1 cellular context compared by ENCODE assay signal in the genomic region with DNA sequence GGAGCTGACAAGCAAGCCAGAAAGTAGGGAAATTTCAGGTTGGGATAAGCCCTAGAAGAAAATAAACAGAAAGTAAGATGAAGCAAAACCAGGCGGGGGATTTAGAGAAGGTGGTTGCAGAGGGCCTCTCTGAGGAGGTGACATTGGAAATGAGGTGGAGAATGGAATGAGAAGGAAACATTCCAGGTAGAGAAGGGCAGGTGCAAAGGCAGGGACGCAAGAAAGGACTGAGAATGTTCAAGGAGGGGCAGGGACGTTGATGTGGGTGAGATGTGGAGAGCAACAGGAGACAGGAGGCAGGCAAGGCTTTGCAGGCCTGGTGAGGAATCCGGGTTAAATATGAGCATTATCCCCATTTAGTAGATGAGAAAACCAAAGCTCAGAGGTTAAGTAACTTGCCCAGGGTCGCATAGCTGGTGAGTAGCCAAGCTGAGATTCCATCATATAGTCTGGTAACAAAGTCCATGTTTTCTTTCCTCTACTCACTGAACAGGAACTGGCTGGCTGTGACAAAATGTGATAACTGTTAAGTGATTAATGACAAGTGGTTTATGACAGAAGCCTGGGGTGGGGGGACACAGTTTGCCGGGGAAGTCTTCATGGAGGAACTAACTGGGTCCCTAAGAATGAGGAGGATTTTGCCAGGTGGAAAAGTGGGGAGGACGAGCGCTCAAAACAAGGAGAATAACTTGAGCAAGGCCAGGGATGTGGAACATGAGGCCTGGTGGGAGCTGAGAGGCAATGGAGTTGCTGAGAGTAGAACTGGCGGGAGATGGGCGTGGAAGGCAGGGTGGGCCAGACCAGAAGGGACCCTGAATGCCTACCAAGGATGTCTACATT.
TF ChIP-seq lines count a peak whose summit lies in the region.

No MANE protein-coding gene starts in this region.

TF ChIP-seq in HepG2, 621 proteins besides CTCF, POLR2A, EP300 and RAD21 (continued from another document and continues in another):
- TF ChIP-seq, protein P1, sequence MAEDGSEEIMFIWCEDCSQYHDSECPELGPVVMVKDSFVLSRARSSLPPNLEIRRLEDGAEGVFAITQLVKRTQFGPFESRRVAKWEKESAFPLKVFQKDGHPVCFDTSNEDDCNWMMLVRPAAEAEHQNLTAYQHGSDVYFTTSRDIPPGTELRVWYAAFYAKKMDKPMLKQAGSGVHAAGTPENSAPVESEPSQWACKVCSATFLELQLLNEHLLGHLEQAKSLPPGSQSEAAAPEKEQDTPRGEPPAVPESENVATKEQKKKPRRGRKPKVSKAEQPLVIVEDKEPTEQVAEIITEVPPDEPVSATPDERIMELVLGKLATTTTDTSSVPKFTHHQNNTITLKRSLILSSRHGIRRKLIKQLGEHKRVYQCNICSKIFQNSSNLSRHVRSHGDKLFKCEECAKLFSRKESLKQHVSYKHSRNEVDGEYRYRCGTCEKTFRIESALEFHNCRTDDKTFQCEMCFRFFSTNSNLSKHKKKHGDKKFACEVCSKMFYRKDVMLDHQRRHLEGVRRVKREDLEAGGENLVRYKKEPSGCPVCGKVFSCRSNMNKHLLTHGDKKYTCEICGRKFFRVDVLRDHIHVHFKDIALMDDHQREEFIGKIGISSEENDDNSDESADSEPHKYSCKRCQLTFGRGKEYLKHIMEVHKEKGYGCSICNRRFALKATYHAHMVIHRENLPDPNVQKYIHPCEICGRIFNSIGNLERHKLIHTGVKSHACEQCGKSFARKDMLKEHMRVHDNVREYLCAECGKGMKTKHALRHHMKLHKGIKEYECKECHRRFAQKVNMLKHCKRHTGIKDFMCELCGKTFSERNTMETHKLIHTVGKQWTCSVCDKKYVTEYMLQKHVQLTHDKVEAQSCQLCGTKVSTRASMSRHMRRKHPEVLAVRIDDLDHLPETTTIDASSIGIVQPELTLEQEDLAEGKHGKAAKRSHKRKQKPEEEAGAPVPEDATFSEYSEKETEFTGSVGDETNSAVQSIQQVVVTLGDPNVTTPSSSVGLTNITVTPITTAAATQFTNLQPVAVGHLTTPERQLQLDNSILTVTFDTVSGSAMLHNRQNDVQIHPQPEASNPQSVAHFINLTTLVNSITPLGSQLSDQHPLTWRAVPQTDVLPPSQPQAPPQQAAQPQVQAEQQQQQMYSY (CRISPR knock-in tag; IDR thresholded peaks at IDR 0.05), result 0 out of 2 replicates have a peak, but pooled peaks have one; percentile 37
- TF ChIP-seq ZNF44 (CRISPR knock-in tag; IDR thresholded peaks at IDR 0.05) (no peak; the same call in 1 of the 2 replicates), KDM5A (IDR thresholded peaks at IDR 0.05; ENCODE audit: borderline replicate concordance, low read length) (no peak), KLF16 (CRISPR knock-in tag; IDR thresholded peaks at IDR 0.05) (peak in 1 of 2 experiments; percentile 62; a peak in 1 of 4 replicates), MBNL3 (CRISPR knock-in tag; conservative IDR thresholded peaks at IDR 0.05) (no peak), ETV5 (CRISPR knock-in tag; IDR thresholded peaks at IDR 0.05; ENCODE audit: borderline replicate concordance) (peak; percentile 91), KDM5B (CRISPR knock-in tag; IDR thresholded peaks at IDR 0.05; ENCODE audit: borderline replicate concordance) (peak; percentile 4; the same call in 1 of the 2 replicates), PRPF4 (IDR thresholded peaks at IDR 0.05; ENCODE audit: low read depth, low read length, poor library complexity, severe bottlenecking) (no peak), KDM4B (CRISPR knock-in tag; IDR thresholded peaks at IDR 0.05) (no peak), SMYD3 (CRISPR knock-in tag; IDR thresholded peaks at IDR 0.05) (peak; percentile 86; the same call in 1 of the 2 replicates), RORA (CRISPR knock-in tag; IDR thresholded peaks at IDR 0.05) (no peak), YEATS2 (CRISPR knock-in tag; IDR thresholded peaks at IDR 0.05; ENCODE audit: borderline replicate concordance) (peak; percentile 41; the same call in 1 of the 2 replicates), ZNF232 (CRISPR knock-in tag; IDR thresholded peaks at IDR 0.05; ENCODE audit: borderline replicate concordance) (peak; percentile 28; the same call in 1 of the 2 replicates), SMC3 (IDR thresholded peaks at IDR 0.05; ENCODE audit: low read length) (0 out of 2 replicates have a peak, but pooled peaks have one; percentile 4), JUN (CRISPR knock-in tag; IDR thresholded peaks at IDR 0.05) (no peak), MED8 (CRISPR knock-in tag; IDR thresholded peaks at IDR 0.05; ENCODE audit: insufficient replicate concordance) (no peak), ZNF20 (CRISPR knock-in tag; IDR thresholded peaks at IDR 0.05) (no peak), ATF7 (IDR thresholded peaks at IDR 0.05) (no peak), ATF7 (CRISPR knock-in tag; IDR thresholded peaks at IDR 0.05) (no peak; the same call in 1 of the 2 replicates), PCBP2 (optimal IDR thresholded peaks at IDR 0.05; ENCODE audit: low read depth, low read length, poor library complexity, severe bottlenecking) (no peak), LCORL (IDR thresholded peaks at IDR 0.05) (no peak), LCORL (CRISPR knock-in tag; IDR thresholded peaks at IDR 0.05) (peak; percentile 87), BORCS8-MEF2B (CRISPR knock-in tag; IDR thresholded peaks at IDR 0.05) (0 out of 2 replicates have a peak, but pooled peaks have one; percentile 15), ZNF34 (CRISPR knock-in tag; IDR thresholded peaks at IDR 0.05; ENCODE audit: borderline replicate concordance) (no peak), TBL1XR1 (IDR thresholded peaks at IDR 0.05; ENCODE audit: borderline replicate concordance, low read length, partially characterized antibody) (peak; percentile 38), ZFX (CRISPR knock-in tag; IDR thresholded peaks at IDR 0.05; ENCODE audit: low read depth) (peak; percentile 85), HOXD1 (CRISPR knock-in tag; IDR thresholded peaks at IDR 0.05) (no peak), CREB1 (IDR thresholded peaks at IDR 0.05) (peak; percentile 66), CREB1 (CRISPR knock-in tag; IDR thresholded peaks at IDR 0.05) (no peak), EHMT2 (IDR thresholded peaks at IDR 0.05; ENCODE audit: borderline replicate concordance, low read depth, low read length) (no peak), FOXK2 (IDR thresholded peaks at IDR 0.05) (peak; percentile 76), KAT2B (IDR thresholded peaks at IDR 0.05; ENCODE audit: borderline replicate concordance, low read depth, low read length) (no peak), HOXA7 (CRISPR knock-in tag; IDR thresholded peaks at IDR 0.05) (no peak), ZNF274 (CRISPR knock-in tag; IDR thresholded peaks at IDR 0.05) (0 out of 2 replicates have a peak, but pooled peaks have one; percentile 16), ZMYM4 (CRISPR knock-in tag; IDR thresholded peaks at IDR 0.05) (0 out of 2 replicates have a peak, but pooled peaks have one; percentile 48)
- TF ChIP-seq, protein P2, sequence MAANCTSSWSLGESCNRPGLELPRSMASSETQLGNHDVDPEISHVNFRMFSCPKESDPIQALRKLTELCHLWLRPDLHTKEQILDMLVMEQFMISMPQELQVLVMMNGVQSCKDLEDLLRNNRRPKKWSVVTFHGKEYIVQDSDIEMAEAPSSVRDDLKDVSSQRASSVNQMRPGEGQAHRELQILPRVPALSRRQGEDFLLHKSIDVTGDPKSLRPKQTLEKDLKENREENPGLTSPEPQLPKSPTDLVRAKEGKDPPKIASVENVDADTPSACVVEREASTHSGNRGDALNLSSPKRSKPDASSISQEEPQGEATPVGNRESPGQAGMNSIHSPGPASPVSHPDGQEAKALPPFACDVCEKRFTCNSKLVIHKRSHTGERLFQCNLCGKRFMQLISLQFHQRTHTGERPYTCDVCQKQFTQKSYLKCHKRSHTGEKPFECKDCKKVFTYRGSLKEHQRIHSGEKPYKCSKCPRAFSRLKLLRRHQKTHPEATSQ (CRISPR knock-in tag; IDR thresholded peaks at IDR 0.05; ENCODE audit: borderline replicate concordance), result peak; percentile 34
- TF ChIP-seq, protein P3, sequence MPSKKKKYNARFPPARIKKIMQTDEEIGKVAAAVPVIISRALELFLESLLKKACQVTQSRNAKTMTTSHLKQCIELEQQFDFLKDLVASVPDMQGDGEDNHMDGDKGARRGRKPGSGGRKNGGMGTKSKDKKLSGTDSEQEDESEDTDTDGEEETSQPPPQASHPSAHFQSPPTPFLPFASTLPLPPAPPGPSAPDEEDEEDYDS (CRISPR knock-in tag; IDR thresholded peaks at IDR 0.05), result peak; percentile 58; the same call in 1 of the 2 replicates
- TF ChIP-seq, protein P4, sequence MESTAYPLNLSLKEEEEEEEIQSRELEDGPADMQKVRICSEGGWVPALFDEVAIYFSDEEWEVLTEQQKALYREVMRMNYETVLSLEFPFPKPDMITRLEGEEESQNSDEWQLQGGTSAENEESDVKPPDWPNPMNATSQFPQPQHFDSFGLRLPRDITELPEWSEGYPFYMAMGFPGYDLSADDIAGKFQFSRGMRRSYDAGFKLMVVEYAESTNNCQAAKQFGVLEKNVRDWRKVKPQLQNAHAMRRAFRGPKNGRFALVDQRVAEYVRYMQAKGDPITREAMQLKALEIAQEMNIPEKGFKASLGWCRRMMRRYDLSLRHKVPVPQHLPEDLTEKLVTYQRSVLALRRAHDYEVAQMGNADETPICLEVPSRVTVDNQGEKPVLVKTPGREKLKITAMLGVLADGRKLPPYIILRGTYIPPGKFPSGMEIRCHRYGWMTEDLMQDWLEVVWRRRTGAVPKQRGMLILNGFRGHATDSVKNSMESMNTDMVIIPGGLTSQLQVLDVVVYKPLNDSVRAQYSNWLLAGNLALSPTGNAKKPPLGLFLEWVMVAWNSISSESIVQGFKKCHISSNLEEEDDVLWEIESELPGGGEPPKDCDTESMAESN (CRISPR knock-in tag; conservative IDR thresholded peaks at IDR 0.05), result peak; percentile 66
- TF ChIP-seq, protein P5, sequence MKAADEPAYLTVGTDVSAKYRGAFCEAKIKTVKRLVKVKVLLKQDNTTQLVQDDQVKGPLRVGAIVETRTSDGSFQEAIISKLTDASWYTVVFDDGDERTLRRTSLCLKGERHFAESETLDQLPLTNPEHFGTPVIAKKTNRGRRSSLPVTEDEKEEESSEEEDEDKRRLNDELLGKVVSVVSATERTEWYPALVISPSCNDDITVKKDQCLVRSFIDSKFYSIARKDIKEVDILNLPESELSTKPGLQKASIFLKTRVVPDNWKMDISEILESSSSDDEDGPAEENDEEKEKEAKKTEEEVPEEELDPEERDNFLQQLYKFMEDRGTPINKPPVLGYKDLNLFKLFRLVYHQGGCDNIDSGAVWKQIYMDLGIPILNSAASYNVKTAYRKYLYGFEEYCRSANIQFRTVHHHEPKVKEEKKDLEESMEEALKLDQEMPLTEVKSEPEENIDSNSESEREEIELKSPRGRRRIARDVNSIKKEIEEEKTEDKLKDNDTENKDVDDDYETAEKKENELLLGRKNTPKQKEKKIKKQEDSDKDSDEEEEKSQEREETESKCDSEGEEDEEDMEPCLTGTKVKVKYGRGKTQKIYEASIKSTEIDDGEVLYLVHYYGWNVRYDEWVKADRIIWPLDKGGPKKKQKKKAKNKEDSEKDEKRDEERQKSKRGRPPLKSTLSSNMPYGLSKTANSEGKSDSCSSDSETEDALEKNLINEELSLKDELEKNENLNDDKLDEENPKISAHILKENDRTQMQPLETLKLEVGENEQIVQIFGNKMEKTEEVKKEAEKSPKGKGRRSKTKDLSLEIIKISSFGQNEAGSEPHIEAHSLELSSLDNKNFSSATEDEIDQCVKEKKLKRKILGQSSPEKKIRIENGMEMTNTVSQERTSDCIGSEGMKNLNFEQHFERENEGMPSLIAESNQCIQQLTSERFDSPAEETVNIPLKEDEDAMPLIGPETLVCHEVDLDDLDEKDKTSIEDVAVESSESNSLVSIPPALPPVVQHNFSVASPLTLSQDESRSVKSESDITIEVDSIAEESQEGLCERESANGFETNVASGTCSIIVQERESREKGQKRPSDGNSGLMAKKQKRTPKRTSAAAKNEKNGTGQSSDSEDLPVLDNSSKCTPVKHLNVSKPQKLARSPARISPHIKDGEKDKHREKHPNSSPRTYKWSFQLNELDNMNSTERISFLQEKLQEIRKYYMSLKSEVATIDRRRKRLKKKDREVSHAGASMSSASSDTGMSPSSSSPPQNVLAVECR (CRISPR knock-in tag; IDR thresholded peaks at IDR 0.05; ENCODE audit: borderline replicate concordance), result peak; percentile 43
- TF ChIP-seq, protein P6, sequence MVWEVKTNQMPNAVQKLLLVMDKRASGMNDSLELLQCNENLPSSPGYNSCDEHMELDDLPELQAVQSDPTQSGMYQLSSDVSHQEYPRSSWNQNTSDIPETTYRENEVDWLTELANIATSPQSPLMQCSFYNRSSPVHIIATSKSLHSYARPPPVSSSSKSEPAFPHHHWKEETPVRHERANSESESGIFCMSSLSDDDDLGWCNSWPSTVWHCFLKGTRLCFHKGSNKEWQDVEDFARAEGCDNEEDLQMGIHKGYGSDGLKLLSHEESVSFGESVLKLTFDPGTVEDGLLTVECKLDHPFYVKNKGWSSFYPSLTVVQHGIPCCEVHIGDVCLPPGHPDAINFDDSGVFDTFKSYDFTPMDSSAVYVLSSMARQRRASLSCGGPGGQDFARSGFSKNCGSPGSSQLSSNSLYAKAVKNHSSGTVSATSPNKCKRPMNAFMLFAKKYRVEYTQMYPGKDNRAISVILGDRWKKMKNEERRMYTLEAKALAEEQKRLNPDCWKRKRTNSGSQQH (CRISPR knock-in tag; IDR thresholded peaks at IDR 0.05; ENCODE audit: low read depth), result 0 out of 2 replicates have a peak, but pooled peaks have one; percentile 71
- TF ChIP-seq, protein P7, sequence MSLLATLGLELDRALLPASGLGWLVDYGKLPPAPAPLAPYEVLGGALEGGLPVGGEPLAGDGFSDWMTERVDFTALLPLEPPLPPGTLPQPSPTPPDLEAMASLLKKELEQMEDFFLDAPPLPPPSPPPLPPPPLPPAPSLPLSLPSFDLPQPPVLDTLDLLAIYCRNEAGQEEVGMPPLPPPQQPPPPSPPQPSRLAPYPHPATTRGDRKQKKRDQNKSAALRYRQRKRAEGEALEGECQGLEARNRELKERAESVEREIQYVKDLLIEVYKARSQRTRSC (CRISPR knock-in tag; IDR thresholded peaks at IDR 0.05; ENCODE audit: low read depth), result 0 out of 2 replicates have a peak, but pooled peaks have one; percentile 26
- TF ChIP-seq, protein P8, sequence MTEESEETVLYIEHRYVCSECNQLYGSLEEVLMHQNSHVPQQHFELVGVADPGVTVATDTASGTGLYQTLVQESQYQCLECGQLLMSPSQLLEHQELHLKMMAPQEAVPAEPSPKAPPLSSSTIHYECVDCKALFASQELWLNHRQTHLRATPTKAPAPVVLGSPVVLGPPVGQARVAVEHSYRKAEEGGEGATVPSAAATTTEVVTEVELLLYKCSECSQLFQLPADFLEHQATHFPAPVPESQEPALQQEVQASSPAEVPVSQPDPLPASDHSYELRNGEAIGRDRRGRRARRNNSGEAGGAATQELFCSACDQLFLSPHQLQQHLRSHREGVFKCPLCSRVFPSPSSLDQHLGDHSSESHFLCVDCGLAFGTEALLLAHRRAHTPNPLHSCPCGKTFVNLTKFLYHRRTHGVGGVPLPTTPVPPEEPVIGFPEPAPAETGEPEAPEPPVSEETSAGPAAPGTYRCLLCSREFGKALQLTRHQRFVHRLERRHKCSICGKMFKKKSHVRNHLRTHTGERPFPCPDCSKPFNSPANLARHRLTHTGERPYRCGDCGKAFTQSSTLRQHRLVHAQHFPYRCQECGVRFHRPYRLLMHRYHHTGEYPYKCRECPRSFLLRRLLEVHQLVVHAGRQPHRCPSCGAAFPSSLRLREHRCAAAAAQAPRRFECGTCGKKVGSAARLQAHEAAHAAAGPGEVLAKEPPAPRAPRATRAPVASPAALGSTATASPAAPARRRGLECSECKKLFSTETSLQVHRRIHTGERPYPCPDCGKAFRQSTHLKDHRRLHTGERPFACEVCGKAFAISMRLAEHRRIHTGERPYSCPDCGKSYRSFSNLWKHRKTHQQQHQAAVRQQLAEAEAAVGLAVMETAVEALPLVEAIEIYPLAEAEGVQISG (CRISPR knock-in tag; IDR thresholded peaks at IDR 0.05), result 0 out of 2 replicates have a peak, but pooled peaks have one; percentile 47
